8 cellular contexts compared by ENCODE assay signal in genomic region chr14:35818346-35819115, GRCh38. TPM values are rescaled to one million over a fixed set of nuclear protein-coding genes. Genes with fewer than 3 reads are reported as not detected.
DNase-seq lines count a peak whose midpoint lies in the region; ATAC-seq, FAIRE-seq and TF ChIP-seq lines count a peak whose summit lies in the region.

No MANE protein-coding gene starts in this region.

- no peaks in the 10 kb centered on the region for H3K9me3 ChIP-seq in A549
- no peaks in the 10 kb centered on the region for H3K9me3 ChIP-seq in right cardiac atrium (ENCODE audit: control insufficient read depth, low read length)
- no peaks in the 10 kb centered on the region for H3K9me3 ChIP-seq in stomach

- intact Hi-C loops in right cardiac atrium (cut with DNase I): no loop called here
- intact Hi-C loops in stomach (cut with DNase I; ENCODE audit: low total_unique reads): no loop called here

- H3K4me3 ChIP-seq in A549 (no peak overlapping the region), right cardiac atrium (ENCODE audit: low read length) (no peak overlapping the region), stomach (no peak overlapping the region)

- H3K27ac ChIP-seq in A549 (no peak overlapping the region), right cardiac atrium (ENCODE audit: low read length) (no peak overlapping the region), stomach (no peak overlapping the region)

- peak; percentile 69 for TF ChIP-seq CTCF in A549 (IDR thresholded peaks at IDR 0.05)
- TF ChIP-seq CTCF in stomach (IDR thresholded peaks at IDR 0.05): peak in 5 of 7 experiments; percentile 36 to 67 (median 59)

- 34% methylated on average over 12 of the region's 13 CpGs for WGBS in A549 (ENCODE audit: missing lambda C conversion rate)
- 69% methylated on average over 13 of the region's 13 CpGs for WGBS in right cardiac atrium
- 64 to 75% (median 67%) methylated on average over 13 of the region's 13 CpGs for WGBS in stomach, 5 donors

- no peak for FAIRE-seq in A549 (lab: Jason Lieb, UNC)

- H3K27me3 ChIP-seq in right cardiac atrium (ENCODE audit: control insufficient read depth, insufficient read depth) (no peaks in the 10 kb centered on the region), stomach (no peaks in the 10 kb centered on the region)

- POLR2A ChIA-PET in A549 (lab: Yijun Ruan, JAX): interaction anchor here (2.6 kb wide), 1 partner anchor 8 kb away, joined by 15 read pairs; the partner anchor contains the start of gene BRMS1L

- TF ChIP-seq EP300 in A549 (IDR thresholded peaks at IDR 0.05) (no peak), stomach (IDR thresholded peaks at IDR 0.05) (no peak)

- TF ChIP-seq RAD21 in A549 (conservative IDR thresholded peaks at IDR 0.05 in 1 of 2, IDR thresholded peaks at IDR 0.05 in 1 of 2): peak; percentile 67 to 80

- H3K4me2 ChIP-seq in A549: 0 out of 3 replicates have a peak overlapping the region, but pooled peaks have one; percentile 9

- ATAC-seq in A549 (peak; percentile 70 to 83; a peak in 5 of 6 replicates), right cardiac atrium (peak; percentile 66 to 71), HG03439 (IDR thresholded peaks at IDR 0.05; ENCODE audit: unreplicated experiment) (no peak), HG03045 (IDR thresholded peaks at IDR 0.05; ENCODE audit: unreplicated experiment) (no peak)

- H3K4me1 ChIP-seq in A549 (0 out of 3 replicates have a peak, but pooled peaks cover 5% of the 10 kb centered on the region), right cardiac atrium (ENCODE audit: control insufficient read depth, insufficient read depth, low read length) (no peaks in the 10 kb centered on the region), stomach (no peaks in the 10 kb centered on the region)

- TF ChIP-seq POLR2A in A549 (IDR thresholded peaks at IDR 0.05; ENCODE audit: low read length) (no peak), stomach (IDR thresholded peaks at IDR 0.05) (no peak)

- H3K36me3 ChIP-seq in stomach: no peaks in the 10 kb centered on the region

- CTCF ChIA-PET in A549 (lab: Yijun Ruan, JAX): interaction anchor here (0.5 to 3.0 kb wide), 24 partner anchors 8 to 1480 kb away, joined by 3 to 12 read pairs (median 4); partner anchors contain the start of genes BRMS1L and RALGAPA1

- DNase-seq in A549 (ENCODE audit: low read depth in 1 of 2, low spot score in 1 of 2): peak; percentile 57 to 59
- DNase-seq in ELR (ENCODE audit: low read depth): peak; percentile 68
- peak; percentile 19 for DNase-seq in NCI-H1694 treated with DMSO at 0.1 percent for 48 hours (lab: John Stamatoyannopoulos, UW)
- DNase-seq in amniotic stem cell (lab: John Stamatoyannopoulos, UW): peak; percentile 39
- no peak for DNase-seq in right cardiac atrium
- no peak for DNase-seq in stomach

TF ChIP-seq in A549, 52 proteins besides CTCF, POLR2A, EP300 and RAD21:
- peak; percentile 40; the same call in 1 of the 3 replicates for TF ChIP-seq SMC3 (IDR thresholded peaks at IDR 0.05)
- no peak for TF ChIP-seq CBX8 (IDR thresholded peaks at IDR 0.05)

RNA-seq across cellular contexts. Expression of gene BRMS1L, which starts 7.6 kb away (rescaled TPM):
- polyA plus RNA-seq in A549 (2011; rRNA removed): 11.0 and 17.0 TPM in 2 replicates
- polyA plus RNA-seq in A549 (2012; cell fraction: cytosol; rRNA removed): 4.9 and 5.0 TPM in 2 replicates
- polyA plus RNA-seq in A549 (2012; cell fraction: nucleus; rRNA removed): 2.1 and 4.1 TPM in 2 replicates
- polyA plus RNA-seq in A549 (2017; fragmentation: RNase III; extraction: RNeasy Plus Mini Kit Qiagen cat#74134 plus additional on column Dnase treatment): 18.1 to 20.8 TPM (median 20.0 TPM) in 3 replicates
- polyA minus RNA-seq in A549 (2011; rRNA and poly(A)+ RNA removed): 2.3 and 3.7 TPM in 2 replicates
- 10 to 100 TPM; 14.2 to 15.8 (median 14.8) TPM for total RNA-seq in right cardiac atrium
- polyA plus RNA-seq in right cardiac atrium: 9.3 TPM
- 1 to 10 TPM in 4 of 5 donors, not detected in 1; 1.4 to 9.7 (median 5.5) TPM for total RNA-seq in stomach
- 1 to 10 TPM; 4.4 to 7.8 (median 7.0) TPM for polyA plus RNA-seq in stomach

RNA-seq across cellular contexts. Expression of gene RALGAPA1, which starts 9.4 kb away (rescaled TPM):
- polyA plus RNA-seq in A549 (2011; rRNA removed): 17.1 and 17.7 TPM in 2 replicates
- polyA plus RNA-seq in A549 (2012; cell fraction: cytosol; rRNA removed): 2.4 and 2.8 TPM in 2 replicates
- polyA plus RNA-seq in A549 (2012; cell fraction: nucleus; rRNA removed): 4.7 and 7.7 TPM in 2 replicates
- 7.1 to 8.2 TPM (median 8.0 TPM) in 3 replicates for polyA plus RNA-seq in A549 (2017; fragmentation: RNase III; extraction: RNeasy Plus Mini Kit Qiagen cat#74134 plus additional on column Dnase treatment)
- 27.5 and 35.4 TPM in 2 replicates for polyA minus RNA-seq in A549 (2011; rRNA and poly(A)+ RNA removed)
- 10 to 100 TPM; 35.1 to 47.4 (median 41.2) TPM for total RNA-seq in right cardiac atrium
- 11.6 TPM for polyA plus RNA-seq in right cardiac atrium
- 100 to 1,000 TPM; 113 to 482 (median 200) TPM for total RNA-seq in stomach
- polyA plus RNA-seq in stomach: 10 to 100 TPM in 2 of 3 donors, 1 to 10 TPM in 1; 6.0 to 16.8 (median 11.6) TPM

Comparison
In these comparisons a context has a peak if more than half of its experiments do, and no peak if none do; other contexts are left out.
1. ATAC-seq: peak in A549 (2 of 2) and right cardiac atrium (2 of 2); none in HG03439 (single experiment) and HG03045 (single experiment).
2. DNase-seq: peak in A549 (2 of 2), ELR (single experiment), NCI-H1694 treated with DMSO at 0.1 percent for 48 hours (single experiment) and amniotic stem cell (single experiment); none in right cardiac atrium (0 of 3) and stomach (single experiment).